ENCODE assay signal across 11 cellular contexts in the genomic region with DNA sequence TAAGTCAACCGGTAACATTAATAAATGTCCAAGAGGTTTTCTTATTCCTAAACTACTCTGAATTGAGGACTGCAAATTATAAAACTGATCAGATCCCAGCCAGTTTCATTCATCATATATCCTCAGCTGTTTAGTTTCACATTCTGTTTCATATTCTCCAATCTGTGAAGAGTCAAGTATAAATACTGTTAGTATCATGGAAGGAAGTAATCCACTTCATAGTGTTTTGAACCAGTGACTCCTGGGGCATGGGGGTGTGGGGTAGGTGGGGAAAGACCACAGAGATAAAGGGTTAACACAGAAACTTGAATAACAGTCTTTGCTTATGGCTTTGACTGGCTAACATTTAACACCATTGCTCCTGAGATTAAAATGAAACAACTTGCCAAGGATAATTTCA.
A peak's percentile ranks its signal among the peaks of the same experiment; 100 is the strongest.
DNase-seq lines count a peak whose midpoint lies in the region; ATAC-seq and TF ChIP-seq lines count a peak whose summit lies in the region.
"Had no signal": no experiment of that assay in that cellular context is flagged by ENCODE, and none has a peak within 500 bp of the region (broad histone marks: within the 10 kb centered on the region; RNA-seq: fewer than 3 reads in every experiment).

No MANE protein-coding gene starts in this region.

- H3K27me3 ChIP-seq in right cardiac atrium (ENCODE audit: control insufficient read depth, insufficient read depth) (no peaks in the 10 kb centered on the region), transverse colon (no peaks in the 10 kb centered on the region)
- H3K27me3 ChIP-seq: MG63 had no signal

- H3K27ac ChIP-seq in right cardiac atrium (ENCODE audit: low read length) (peak overlapping the region; percentile 33), transverse colon (peak overlapping the region; percentile 64 to 72 (median 68))

- H3K9me3 ChIP-seq in right cardiac atrium (ENCODE audit: control insufficient read depth, low read length) (no peaks in the 10 kb centered on the region), mucosa of descending colon (no peaks in the 10 kb centered on the region), transverse colon (no peaks in the 10 kb centered on the region)
- H3K9me3 ChIP-seq: MG63 had no signal

- no peak overlapping the region for H3K4me3 ChIP-seq in right cardiac atrium (ENCODE audit: low read length)
- no peak overlapping the region for H3K4me3 ChIP-seq in mucosa of descending colon
- H3K4me3 ChIP-seq in transverse colon: no peak overlapping the region
- H3K4me3 ChIP-seq: MG63 had no signal

- no peaks in the 10 kb centered on the region for H3K36me3 ChIP-seq in mucosa of descending colon (ENCODE audit: low read depth)
- H3K36me3 ChIP-seq in transverse colon: no peaks in the 10 kb centered on the region
- H3K36me3 ChIP-seq: MG63 had no signal

- peak overlapping the region; percentile 49 for H3K4me3 Mint-ChIP-seq in activated naive CD4-positive, alpha-beta T cell treated with anti-CD3 and anti-CD28 coated beads, Interleukin-2, amount 10 ng/mL, durations not matched to agents 7 days and 5 days

- intact Hi-C loops in right cardiac atrium (cut with DNase I) (no loop called here), left cardiac atrium (cut with DNase I) (loop anchor here in 1 of 2 donors (5.0 kb wide), 1 partner anchor 69 kb away; a partner anchor contains a TSS), mucosa of descending colon (cut with DNase I, micrococcal nuclease) (no loop called here), transverse colon (cut with DNase I; ENCODE audit: low total_unique reads) (no loop called here)

- no peak for TF ChIP-seq POLR2A in transverse colon (IDR thresholded peaks at IDR 0.05)

- H3K4me1 Mint-ChIP-seq in activated naive CD4-positive, alpha-beta T cell treated with anti-CD3 and anti-CD28 coated beads, Interleukin-2, amount 10 ng/mL, durations not matched to agents 7 days and 5 days: peaks cover 87% of the 10 kb centered on the region

- DNase-seq in right cardiac atrium (no peak), left cardiac atrium (no peak), mucosa of descending colon (no peak), transverse colon (no peak), HuH-7 (ENCODE audit: low spot score) (no peak), retina (no peak)
- DNase-seq in activated naive CD4-positive, alpha-beta T cell treated with anti-CD3 and anti-CD28 coated beads, Interleukin-2, amount 10 ng/mL, durations not matched to agents 7 days and 5 days: peak; percentile 49
- DNase-seq: AML-193, MG63 had no signal

- peak overlapping the region; percentile 88 for H3K27ac Mint-ChIP-seq in activated naive CD4-positive, alpha-beta T cell treated with anti-CD3 and anti-CD28 coated beads, Interleukin-2, amount 10 ng/mL, durations not matched to agents 7 days and 5 days

- H3K36me3 Mint-ChIP-seq in activated naive CD4-positive, alpha-beta T cell treated with anti-CD3 and anti-CD28 coated beads, Interleukin-2, amount 10 ng/mL, durations not matched to agents 7 days and 5 days: peaks cover 46% of the 10 kb centered on the region

- in situ Hi-C loops in transverse colon (cut with MboI; ENCODE audit: low pct_ligation_motif_present in 1 of 4, low pct_unique_long_range_greater_than_20kb in 1 of 4, low sequenced_read_pairs in 3 of 4): no loop called here

- H3K27me3 Mint-ChIP-seq in activated naive CD4-positive, alpha-beta T cell treated with anti-CD3 and anti-CD28 coated beads, Interleukin-2, amount 10 ng/mL, durations not matched to agents 7 days and 5 days: no peaks in the 10 kb centered on the region

- CTCF ChIA-PET in activated naive CD4-positive, alpha-beta T cell treated with anti-CD3 and anti-CD28 coated beads, Interleukin-2, amount 10 ng/mL, durations not matched to agents 7 days and 5 days (lab: Charles Lee): interaction anchor here (0.7 to 1.7 kb wide), 12 partner anchors 30 to 240 kb away, joined by 3 to 6 read pairs (median 4); a partner anchor contains a TSS

- peak in 1 of 2 donors; percentile 14 for ATAC-seq in right cardiac atrium
- no peak for ATAC-seq in left cardiac atrium
- peak; percentile 13 for ATAC-seq in mucosa of descending colon
- ATAC-seq in GM19328 (IDR thresholded peaks at IDR 0.05; ENCODE audit: unreplicated experiment): no peak
- ATAC-seq: left lobe of liver had no signal

- no peaks in the 10 kb centered on the region for H3K9me3 Mint-ChIP-seq in activated naive CD4-positive, alpha-beta T cell treated with anti-CD3 and anti-CD28 coated beads, Interleukin-2, amount 10 ng/mL, durations not matched to agents 7 days and 5 days

- no peak for TF ChIP-seq EP300 in transverse colon (IDR thresholded peaks at IDR 0.05; ENCODE audit: low read depth)

- TF ChIP-seq CTCF in mucosa of descending colon (IDR thresholded peaks at IDR 0.05) (no peak), transverse colon (IDR thresholded peaks at IDR 0.05) (no peak)

- H3K4me1 ChIP-seq in right cardiac atrium (ENCODE audit: control insufficient read depth, insufficient read depth, low read length): peaks cover 14% of the 10 kb centered on the region
- H3K4me1 ChIP-seq in mucosa of descending colon (ENCODE audit: low read depth): peaks cover 6% of the 10 kb centered on the region
- H3K4me1 ChIP-seq in transverse colon: peaks cover 8 to 43% (median 10%) of the 10 kb centered on the region in 4 donors

- WGBS in right cardiac atrium: 64% methylated on average over 1 of the region's 1 CpG
- 79 to 86% methylated on average over 1 of the region's 1 CpG for WGBS in transverse colon (ENCODE audit: low coverage in 1 of 2), 2 donors
